In genomic region chr10:91653214-91653875, GRCh38 we compare ENCODE assay signal across 15 cellular contexts. TPM values are rescaled to one million over a fixed set of nuclear protein-coding genes. Genes with fewer than 3 reads are reported as not detected.
DNase-seq lines count a peak whose midpoint lies in the region; ATAC-seq and TF ChIP-seq lines count a peak whose summit lies in the region.
"Had no signal": no experiment of that assay in that cellular context is flagged by ENCODE, and none has a peak within 500 bp of the region (broad histone marks: within the 10 kb centered on the region; RNA-seq: fewer than 3 reads in every experiment).

No MANE protein-coding gene starts in this region.

- CTCF ChIA-PET in A673 (lab: Charles Lee), result no interaction called here
- CTCF ChIA-PET in mammary epithelial cell (lab: Charles Lee; ENCODE audit: low non-redundant PET), result interaction anchor here (1.0 kb wide), 1 partner anchor 10 kb away, joined by 3 read pairs; no protein-coding TSS in a partner anchor

- H3K4me1 ChIP-seq in A673 (ENCODE audit: insufficient read depth, low read length, poor library complexity, severe bottlenecking), result no peaks in the 10 kb centered on the region
- peaks cover 34% of the 10 kb centered on the region for H3K4me1 ChIP-seq in mammary epithelial cell (ENCODE audit: insufficient read depth, low read length)
- no peaks in the 10 kb centered on the region for H3K4me1 ChIP-seq in SJCRH30
- H3K4me1 ChIP-seq: tibial nerve had no signal

- H3K27ac ChIP-seq in A673 (ENCODE audit: low read depth, low read length, poor library complexity, severe bottlenecking) (no peak overlapping the region), mammary epithelial cell (ENCODE audit: insufficient read depth, low read depth, low read length) (peak overlapping the region; percentile 98), SJCRH30 (no peak overlapping the region)
- H3K27ac ChIP-seq: cardiac muscle cell, tibial nerve had no signal

- WGBS in mammary epithelial cell (ENCODE audit: low coverage, missing lambda C conversion rate), result 3% methylated on average over 6 of the region's 6 CpGs

- no peaks in the 10 kb centered on the region for H3K79me2 ChIP-seq in mammary epithelial cell (ENCODE audit: insufficient read depth, low read length)

- TF ChIP-seq CTCF in A673 (conservative IDR thresholded peaks at IDR 0.05; ENCODE audit: low read depth, low read length) (no peak), mammary epithelial cell (conservative IDR thresholded peaks at IDR 0.05 in 1 of 2, IDR thresholded peaks at IDR 0.05 in 1 of 2; ENCODE audit: extremely low read depth in 1 of 2, insufficient read depth in 1 of 2, low read depth in 1 of 2, low read length in 2 of 2) (no peak), kidney epithelial cell (IDR thresholded peaks at IDR 0.05; ENCODE audit: insufficient read depth, low read length, poor library complexity, severe bottlenecking) (no peak)

- H3K27me3 ChIP-seq in A673 (replicated peaks; ENCODE audit: insufficient read depth, low read depth, low read length, poor library complexity), result no peaks in the 10 kb centered on the region
- H3K27me3 ChIP-seq in mammary epithelial cell (ENCODE audit: insufficient read depth, low read length), result no peaks in the 10 kb centered on the region
- no peaks in the 10 kb centered on the region for H3K27me3 ChIP-seq in kidney epithelial cell (ENCODE audit: control insufficient read depth, insufficient read depth, low read length)
- no peaks in the 10 kb centered on the region for H3K27me3 ChIP-seq in SJCRH30
- H3K27me3 ChIP-seq: cardiac muscle cell, tibial nerve had no signal

- H3K9me3 ChIP-seq in A673 (ENCODE audit: low read depth, low read length, poor library complexity, severe bottlenecking) (no peaks in the 10 kb centered on the region), mammary epithelial cell (replicated peaks; ENCODE audit: insufficient read depth, low read length) (no peaks in the 10 kb centered on the region), SJCRH30 (replicated peaks) (no peaks in the 10 kb centered on the region)

- H4K20me1 ChIP-seq in mammary epithelial cell (ENCODE audit: insufficient read depth, low read length), result no peaks in the 10 kb centered on the region

- POLR2A ChIA-PET in A673 (lab: Charles Lee; ENCODE audit: low non-redundant PET), result no interaction called here

- in situ Hi-C loops in mammary epithelial cell (cut with MboI; ENCODE audit: low sequenced_read_pairs in 2 of 2), result loop anchor here in 1 of 2 donors (5.0 kb wide), 1 partner anchor 39 kb away; no protein-coding TSS in a partner anchor

- peak overlapping the region; percentile 87 for H3K4me2 ChIP-seq in mammary epithelial cell (ENCODE audit: insufficient read depth, low read depth, low read length)

- H3K9ac ChIP-seq in mammary epithelial cell (ENCODE audit: insufficient read depth, low read length), result peak overlapping the region; percentile 52

- no peak overlapping the region for H3K4me3 ChIP-seq in A673 (ENCODE audit: low read depth, low read length, poor library complexity, severe bottlenecking)
- peak overlapping the region in 2 of 3 experiments; percentile 29 to 51 for H3K4me3 ChIP-seq in mammary epithelial cell (replicated peaks in 1 of 3; ENCODE audit: insufficient read depth in 1 of 3, low read depth in 2 of 3, low read length in 3 of 3)
- H3K4me3 ChIP-seq in kidney epithelial cell (ENCODE audit: low read depth, low read length), result no peak overlapping the region
- no peak overlapping the region for H3K4me3 ChIP-seq in SJCRH30
- H3K4me3 ChIP-seq: cardiac muscle cell, tibial nerve had no signal

- no peak for ATAC-seq in HG03045 (IDR thresholded peaks at IDR 0.05; ENCODE audit: unreplicated experiment)
- ATAC-seq in GM19328 (IDR thresholded peaks at IDR 0.05; ENCODE audit: unreplicated experiment), result no peak

- no peaks in the 10 kb centered on the region for H3K36me3 ChIP-seq in A673 (ENCODE audit: insufficient read depth, low read length, poor library complexity, severe bottlenecking)
- no peaks in the 10 kb centered on the region for H3K36me3 ChIP-seq in mammary epithelial cell (ENCODE audit: insufficient read depth, low read length)
- H3K36me3 ChIP-seq in kidney epithelial cell (ENCODE audit: control insufficient read depth, insufficient read depth, low read length), result no peaks in the 10 kb centered on the region
- no peaks in the 10 kb centered on the region for H3K36me3 ChIP-seq in SJCRH30
- H3K36me3 ChIP-seq: cardiac muscle cell, tibial nerve had no signal

- intact Hi-C loops in A673 (cut with micrococcal nuclease; ENCODE audit: unreplicated experiment), result no loop called here
- intact Hi-C loops in mammary epithelial cell (cut with micrococcal nuclease), result loop anchor here (1.0 to 5.0 kb wide), 3 partner anchors 10 to 241 kb away; partner anchors contain the start of gene HECTD2

- DNase-seq in A673 (ENCODE audit: low spot score), result peak; percentile 13
- peak; percentile 90 for DNase-seq in M059J (ENCODE audit: low read depth)
- peak; percentile 96 for DNase-seq in mammary epithelial cell
- peak; percentile 63 for DNase-seq in kidney epithelial cell (ENCODE audit: low read depth)
- no peak for DNase-seq in NCI-H1417 (lab: John Stamatoyannopoulos, UW)
- DNase-seq in SJCRH30, result no peak
- DNase-seq: activated CD4-positive, alpha-beta T cell treated with anti-CD3 and anti-CD28 coated beads, Interleukin-2, amount 10 ng/mL, durations not matched to agents 7 days and 5 days; erythroblast; H9; immature natural killer cell; natural killer cell had no signal

- dilution Hi-C loops in mammary epithelial cell (cut with HindIII; ENCODE audit: low sequenced_read_pairs), result no loop called here

- H2AFZ ChIP-seq in mammary epithelial cell (ENCODE audit: low read depth, low read length), result peak overlapping the region; percentile 48

- BruUV-seq in A673 (replicated peaks; lab: Mats Ljungman, UMichigan) (no TSS peak), mammary epithelial cell (replicated peaks; lab: Mats Ljungman, UMichigan) (no TSS peak)

RNA-seq across cellular contexts. Expression of gene PPP1R3C, which starts 20.5 kb away (rescaled TPM):
- total RNA-seq in A673 (2021) (2.1 and 2.7 TPM in 2 replicates), mammary epithelial cell (10 to 100 TPM in 1 of 2 donors, under 1 TPM in 1; 0.49 to 11.3 TPM), kidney epithelial cell (0.89 and 1.8 TPM in 2 replicates)
- 15.9 and 18.1 TPM in 2 replicates for total RNA-seq in M059J (2014; rRNA removed; shearing (Covaris generic))
- polyA plus RNA-seq in mammary epithelial cell, result 2.7 TPM
- 1.3 TPM for polyA minus RNA-seq in mammary epithelial cell
- 5.7 and 5.9 TPM in 2 replicates for total RNA-seq in SJCRH30 (2014; rRNA removed; shearing (Covaris generic))
- total RNA-seq: activated CD4-positive, alpha-beta T cell treated with anti-CD3 and anti-CD28 coated beads, Interleukin-2, amount 10 ng/mL, durations not matched to agents 7 days and 5 days; natural killer cell had no signal
- polyA plus RNA-seq: immature natural killer cell had no signal

Comparison
In these comparisons a context has a peak if more than half of its experiments do, and no peak if none do; other contexts are left out.
1. DNase-seq: peak in A673 (single experiment), M059J (single experiment), mammary epithelial cell (single experiment) and kidney epithelial cell (single experiment); none in NCI-H1417 (0 of 3) and SJCRH30 (0 of 2).
2. H3K4me3 ChIP-seq: peak in mammary epithelial cell (2 of 3); none in A673 (single experiment), kidney epithelial cell (single experiment) and SJCRH30 (single experiment).